Comparison of ENCODE assay signal across 1 cellular context in genomic region chr1:198156111-198156744, GRCh38.
TF ChIP-seq lines count a peak whose summit lies in the region.

No MANE protein-coding gene starts in this region.

TF ChIP-seq in HepG2, 621 proteins besides CTCF, POLR2A, EP300 and RAD21 (continued from another document):
- TF ChIP-seq HMGXB4 (CRISPR knock-in tag; IDR thresholded peaks at IDR 0.05; ENCODE audit: borderline replicate concordance in 1 of 2, low read depth in 1 of 2): peak; percentile 30 to 72; a peak in 3 of 4 replicates
- TF ChIP-seq ZUFSP (CRISPR knock-in tag; IDR thresholded peaks at IDR 0.05; ENCODE audit: borderline replicate concordance): no peak
- no peak for TF ChIP-seq GABPA (IDR thresholded peaks at IDR 0.05; ENCODE audit: low read depth, low read length)
- TF ChIP-seq GABPA (CRISPR knock-in tag; IDR thresholded peaks at IDR 0.05; ENCODE audit: low read depth): peak; percentile 39; the same call in 1 of the 2 replicates
- no peak for TF ChIP-seq MBNL3 (CRISPR knock-in tag; conservative IDR thresholded peaks at IDR 0.05)
- no peak for TF ChIP-seq ATF6 (CRISPR knock-in tag; conservative IDR thresholded peaks at IDR 0.05)
TF ChIP-seq in HepG2: peak in this region for 27.
